8 cellular contexts compared by ENCODE assay signal in the genomic region with DNA sequence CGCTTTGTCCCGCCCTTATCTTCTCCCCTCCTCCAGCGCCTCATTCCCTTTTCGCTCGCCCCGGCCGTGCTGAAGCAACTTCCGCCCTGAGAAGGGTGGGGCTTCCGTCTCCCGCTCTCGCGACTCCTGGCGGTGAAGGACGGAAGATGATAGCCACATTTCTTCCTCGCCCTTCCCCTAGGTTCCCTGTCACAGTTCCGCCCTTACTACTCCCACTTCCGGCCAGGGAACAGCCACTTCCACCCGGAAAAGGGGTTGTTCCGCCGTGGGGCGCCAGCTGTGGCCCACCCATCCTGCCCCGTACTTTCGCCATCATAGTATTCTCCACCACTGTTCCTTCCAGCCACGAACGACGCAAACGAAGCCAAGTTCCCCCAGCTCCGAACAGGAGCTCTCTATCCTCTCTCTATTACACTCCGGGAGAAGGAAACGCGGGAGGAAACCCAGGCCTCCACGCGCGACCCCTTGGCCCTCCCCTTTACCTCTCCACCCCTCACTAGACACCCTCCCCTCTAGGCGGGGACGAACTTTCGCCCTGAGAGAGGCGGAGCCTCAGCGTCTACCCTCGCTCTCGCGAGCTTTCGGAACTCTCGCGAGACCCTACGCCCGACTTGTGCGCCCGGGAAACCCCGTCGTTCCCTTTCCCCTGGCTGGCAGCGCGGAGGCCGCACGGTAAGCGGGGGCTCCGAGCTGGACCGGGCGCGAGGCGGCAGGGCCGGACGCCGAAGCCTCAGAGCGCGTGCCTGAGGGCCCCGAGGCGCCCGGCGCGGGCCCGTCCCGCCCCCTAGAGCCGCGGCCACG. TPM values are rescaled to one million over a fixed set of nuclear protein-coding genes. Genes with fewer than 3 reads are reported as not detected.
A peak's percentile ranks its signal among the peaks of the same experiment; 100 is the strongest.
DNase-seq lines count a peak whose midpoint lies in the region; ATAC-seq, FAIRE-seq and TF ChIP-seq lines count a peak whose summit lies in the region.

A gene (plus strand): TSS at position 638 of the 801 bp plus-strand sequence. CDS start 520 bp downstream, outside the sequence.

- peak; percentile 71 for ATAC-seq in HG02571 (IDR thresholded peaks at IDR 0.05; ENCODE audit: unreplicated experiment)

- CTCF ChIA-PET in GM10248 (lab: Yijun Ruan, JAX) = interaction anchor here (0.7 to 3.7 kb wide), 18 partner anchors 9 to 296 kb away, joined by 3 to 31 read pairs (median 4); no protein-coding TSS in a partner anchor
- CTCF ChIA-PET in activated naive CD4-positive, alpha-beta T cell treated with anti-CD3 and anti-CD28 coated beads, Interleukin-2, amount 10 ng/mL, durations not matched to agents 7 days and 5 days (lab: Charles Lee) = interaction anchor here (0.8 to 3.9 kb wide), 9 partner anchors 11 to 190 kb away, joined by 3 to 37 read pairs (median 5); a partner anchor contains a TSS

- POLR2A ChIA-PET in GM10248 (lab: Yijun Ruan, JAX) = interaction anchor here (0.6 to 2.5 kb wide), 12 partner anchors 9 to 1105 kb away, joined by 3 to 31 read pairs (median 4); a partner anchor contains a TSS

- H3K9me3 Mint-ChIP-seq in activated naive CD4-positive, alpha-beta T cell treated with anti-CD3 and anti-CD28 coated beads, Interleukin-2, amount 10 ng/mL, durations not matched to agents 7 days and 5 days = no peaks in the 10 kb centered on the region

- no peaks in the 10 kb centered on the region for H3K27me3 ChIP-seq in neutrophil

- H3K4me1 ChIP-seq in neutrophil (ENCODE audit: control insufficient read depth in 1 of 2, insufficient read depth in 1 of 2, low read depth in 1 of 2, low read length in 1 of 2) = peaks cover 25 to 26% of the 10 kb centered on the region in 2 experiments

- TF ChIP-seq CTCF in GM10248 (IDR thresholded peaks at IDR 0.05; ENCODE audit: control extremely low read depth, extremely low read depth, low read depth, missing control alignments) (peak; percentile 30), NB4 (IDR thresholded peaks at IDR 0.05; ENCODE audit: low read depth, low read length) (peak; percentile 5), neutrophil (IDR thresholded peaks at IDR 0.05) (peak; percentile 90)

- peak; percentile 63 for TF ChIP-seq POLR2A in NB4 (IDR thresholded peaks at IDR 0.05; ENCODE audit: extremely low read depth, insufficient read length)

- peak; percentile 84 for FAIRE-seq in frontal cortex (lab: Jason Lieb, UNC)

- H3K27me3 Mint-ChIP-seq in activated naive CD4-positive, alpha-beta T cell treated with anti-CD3 and anti-CD28 coated beads, Interleukin-2, amount 10 ng/mL, durations not matched to agents 7 days and 5 days = peaks cover 4% of the 10 kb centered on the region

- H3K9ac ChIP-seq in SK-N-MC (ENCODE audit: insufficient read length) = peak within 1 kb of the TSS; percentile 99

- H3K27ac Mint-ChIP-seq in activated naive CD4-positive, alpha-beta T cell treated with anti-CD3 and anti-CD28 coated beads, Interleukin-2, amount 10 ng/mL, durations not matched to agents 7 days and 5 days = peak within 1 kb of the TSS; percentile 92

- peak within 1 kb of the TSS; percentile 97 for H3K4me3 ChIP-seq in NB4 (ENCODE audit: low read depth, low read length)
- H3K4me3 ChIP-seq in SK-N-MC = peak within 1 kb of the TSS; percentile 100
- peak within 1 kb of the TSS; percentile 94 to 96 for H3K4me3 ChIP-seq in neutrophil (ENCODE audit: low read depth in 1 of 2, low read length in 1 of 2)

- peaks cover 40% of the 10 kb centered on the region for H3K36me3 Mint-ChIP-seq in activated naive CD4-positive, alpha-beta T cell treated with anti-CD3 and anti-CD28 coated beads, Interleukin-2, amount 10 ng/mL, durations not matched to agents 7 days and 5 days

- H3K9me3 ChIP-seq in SK-N-MC (ENCODE audit: low read depth, low read length) (no peaks in the 10 kb centered on the region), neutrophil (no peaks in the 10 kb centered on the region)

- H3K4me3 Mint-ChIP-seq in activated naive CD4-positive, alpha-beta T cell treated with anti-CD3 and anti-CD28 coated beads, Interleukin-2, amount 10 ng/mL, durations not matched to agents 7 days and 5 days = peak within 1 kb of the TSS; percentile 82

- H3K4me1 Mint-ChIP-seq in activated naive CD4-positive, alpha-beta T cell treated with anti-CD3 and anti-CD28 coated beads, Interleukin-2, amount 10 ng/mL, durations not matched to agents 7 days and 5 days = peaks cover 46% of the 10 kb centered on the region

- H3K27ac ChIP-seq in SK-N-MC (peak within 1 kb of the TSS; percentile 97), neutrophil (peak within 1 kb of the TSS; percentile 99), substantia nigra (ENCODE audit: low read depth, low read length, poor library complexity, severe bottlenecking) (peak within 1 kb of the TSS; percentile 99)

- H3K36me3 ChIP-seq in SK-N-MC (ENCODE audit: insufficient read depth, low read length) (peaks cover 44% of the 10 kb centered on the region), neutrophil (peaks cover 13% of the 10 kb centered on the region)

- peak; percentile 97 for DNase-seq in GM10248 (ENCODE audit: extremely low spot score)
- peak; percentile 95 for DNase-seq in NB4 (ENCODE audit: low read depth)
- peak; percentile 96 for DNase-seq in SK-N-MC (ENCODE audit: low read depth, low spot score)
- peak; percentile 98 for DNase-seq in activated naive CD4-positive, alpha-beta T cell treated with anti-CD3 and anti-CD28 coated beads, Interleukin-2, amount 10 ng/mL, durations not matched to agents 7 days and 5 days
- peak; percentile 99 for DNase-seq in frontal cortex (ENCODE audit: low spot score in 2 of 2)
- peak; percentile 87 to 100 (median 97) for DNase-seq in substantia nigra (lab: John Stamatoyannopoulos, UW)

RNA-seq across cellular contexts. Expression of the gene that starts here (rescaled TPM):
- 395 TPM for total RNA-seq in frontal cortex

Comparison
In these comparisons a context has a peak if more than half of its experiments do, and no peak if none do; other contexts are left out.
1. Peak in every context shown above with its lines: DNase-seq, ATAC-seq, H3K4me3 ChIP-seq and H3K27ac ChIP-seq.
2. CTCF ChIP-seq: peak in every context shown above with its lines; median percentile 90 in neutrophil; 30 in GM10248; 5 in NB4.